Comparison of ENCODE assay signal across 27 cellular contexts in genomic region chr15:79972861-79973260, GRCh38. TPM values are rescaled to one million over a fixed set of nuclear protein-coding genes. Genes with fewer than 3 reads are reported as not detected.
DNase-seq lines count a peak whose midpoint lies in the region; ATAC-seq, FAIRE-seq and TF ChIP-seq lines count a peak whose summit lies in the region.
"Had no signal": no experiment of that assay in that cellular context is flagged by ENCODE, and none has a peak within 500 bp of the region (broad histone marks: within the 10 kb centered on the region; RNA-seq: fewer than 3 reads in every experiment).

No MANE protein-coding gene starts in this region.

- peaks cover 16% of the 10 kb centered on the region for H3K36me3 Mint-ChIP-seq in activated CD4-positive, alpha-beta T cell treated with anti-CD3 and anti-CD28 coated beads for 36 hours (ENCODE audit: low read depth)
- H3K36me3 Mint-ChIP-seq in CD4-positive, alpha-beta T cell (ENCODE audit: low read depth), result peaks cover 3% of the 10 kb centered on the region
- peaks cover 17% of the 10 kb centered on the region for H3K36me3 Mint-ChIP-seq in activated B cell treated with CpG ODN at 0.5 μM for 24 hours (ENCODE audit: low read depth)

- peaks cover 43% of the 10 kb centered on the region for H3K4me1 Mint-ChIP-seq in activated CD4-positive, alpha-beta T cell treated with anti-CD3 and anti-CD28 coated beads for 36 hours
- peaks cover 46% of the 10 kb centered on the region for H3K4me1 Mint-ChIP-seq in CD4-positive, alpha-beta T cell (ENCODE audit: low read depth)
- peaks cover 65% of the 10 kb centered on the region for H3K4me1 Mint-ChIP-seq in activated B cell treated with CpG ODN at 0.5 μM for 24 hours

- H3K4me3 Mint-ChIP-seq in activated CD4-positive, alpha-beta T cell treated with anti-CD3 and anti-CD28 coated beads for 36 hours, result peak overlapping the region; percentile 6
- no peak overlapping the region for H3K4me3 Mint-ChIP-seq in CD4-positive, alpha-beta T cell
- no peak overlapping the region for H3K4me3 Mint-ChIP-seq in activated B cell treated with CpG ODN at 0.5 μM for 24 hours

- no peak for DNase-seq in activated CD4-positive, alpha-beta T cell treated with anti-CD3 and anti-CD28 coated beads for 36 hours
- no peak for DNase-seq in activated CD4-positive, alpha-beta T cell treated with anti-CD3 and anti-CD28 coated beads, Interleukin-2, amount 50 U/mL, for 1 hour
- DNase-seq in CD4-positive, alpha-beta T cell, result no peak
- no peak for DNase-seq in activated B cell treated with CpG ODN at 0.5 μM for 24 hours
- DNase-seq in HepG2 (ENCODE audit: low spot score), result no peak
- no peak for DNase-seq in left colon
- DNase-seq in NCI-H1417 (lab: John Stamatoyannopoulos, UW), result no peak
- DNase-seq: 8988T; activated CD4-positive, alpha-beta T cell treated with anti-CD3 and anti-CD28 coated beads for 4 hours; brain microvascular endothelial cell; Caco-2; DMS79; effector CD8-positive, alpha-beta T cell; erythroblast; HCEC 1CT; head of caudate nucleus; kidney glomerular epithelial cell; mammary epithelial cell; NCI-H187; NCI-H2171 treated with DMSO at 0.1 percent for 48 hours; NCI-H524 had no signal

- no peak overlapping the region for H3K9ac ChIP-seq in HepG2 (ENCODE audit: insufficient read depth, low read depth, low read length)

- ATAC-seq in activated CD4-positive, alpha-beta T cell treated with anti-CD3 and anti-CD28 coated beads for 36 hours, result no peak
- ATAC-seq in CD4-positive, alpha-beta T cell (ENCODE audit: poor library complexity), result no peak
- ATAC-seq in activated B cell treated with CpG ODN at 0.5 μM for 24 hours (ENCODE audit: low read depth) (no peak), HepG2 (peak; percentile 57; the same call in 2 of the 3 replicates), left colon (no peak), GM21390 (IDR thresholded peaks at IDR 0.05; ENCODE audit: unreplicated experiment) (no peak)

- H3K9me3 Mint-ChIP-seq in activated CD4-positive, alpha-beta T cell treated with anti-CD3 and anti-CD28 coated beads for 36 hours (ENCODE audit: low read depth), result no peaks in the 10 kb centered on the region
- no peaks in the 10 kb centered on the region for H3K9me3 Mint-ChIP-seq in CD4-positive, alpha-beta T cell
- H3K9me3 Mint-ChIP-seq in activated B cell treated with CpG ODN at 0.5 μM for 24 hours, result no peaks in the 10 kb centered on the region

- POLR2A ChIA-PET in activated CD4-positive, alpha-beta T cell treated with anti-CD3 and anti-CD28 coated beads for 36 hours (lab: Charles Lee), result interaction anchor here (0.7 kb wide), 1 partner anchor 51 kb away, joined by 3 read pairs; no protein-coding TSS in a partner anchor
- POLR2A ChIA-PET in CD4-positive, alpha-beta T cell (lab: Charles Lee), result no interaction called here
- POLR2A ChIA-PET in activated B cell treated with CpG ODN at 0.5 μM for 24 hours (lab: Charles Lee), result interaction anchor here (0.7 to 1.1 kb wide), 3 partner anchors 9 to 1112 kb away, joined by 3 to 5 read pairs (median 4); no protein-coding TSS in a partner anchor
- POLR2A ChIA-PET in HepG2 (lab: Yijun Ruan, JAX), result no interaction called here

- TF ChIP-seq CTCF in CD4-positive, alpha-beta T cell (IDR thresholded peaks at IDR 0.05), result no peak
- TF ChIP-seq CTCF in activated B cell treated with CpG ODN at 0.5 μM for 24 hours (IDR thresholded peaks at IDR 0.05) (no peak), HepG2 (CRISPR knock-in tag; IDR thresholded peaks at IDR 0.05) (no peak)

- TF ChIP-seq EP300 in HepG2 (IDR thresholded peaks at IDR 0.05; ENCODE audit: low read depth in 2 of 2, low read length in 2 of 2), result peak in 1 of 2 experiments; percentile 36; a peak in 1 of 4 replicates
- TF ChIP-seq EP300 in HepG2 (CRISPR knock-in tag; IDR thresholded peaks at IDR 0.05; ENCODE audit: borderline replicate concordance), result no peak

- H3K79me2 ChIP-seq in HepG2 (ENCODE audit: insufficient read depth, low read length), result no peaks in the 10 kb centered on the region

- no peaks in the 10 kb centered on the region for H3K27me3 Mint-ChIP-seq in activated CD4-positive, alpha-beta T cell treated with anti-CD3 and anti-CD28 coated beads for 36 hours
- no peaks in the 10 kb centered on the region for H3K27me3 Mint-ChIP-seq in CD4-positive, alpha-beta T cell
- H3K27me3 Mint-ChIP-seq in activated B cell treated with CpG ODN at 0.5 μM for 24 hours, result no peaks in the 10 kb centered on the region

- H3K4me3 ChIP-seq in HepG2 (replicated peaks in 1 of 3; ENCODE audit: insufficient read depth in 1 of 3, low read depth in 2 of 3, low read length in 3 of 3), result no peak overlapping the region
- H3K4me3 ChIP-seq: adrenal gland, prostate gland, upper lobe of left lung had no signal

- no peaks in the 10 kb centered on the region for H4K20me1 ChIP-seq in HepG2 (ENCODE audit: insufficient read depth, low read length)

- peaks cover 54% of the 10 kb centered on the region for H3K4me1 ChIP-seq in HepG2 (ENCODE audit: insufficient read depth, low read length)
- H3K4me1 ChIP-seq: Caco-2, prostate gland had no signal

- intact Hi-C loops in activated CD4-positive, alpha-beta T cell treated with anti-CD3 and anti-CD28 coated beads for 36 hours (cut with DNase I, micrococcal nuclease), result loop anchor here in 1 of 2 experiments (1.0 kb wide), 1 partner anchor 76 kb away; the partner anchor contains the start of gene MTHFS
- intact Hi-C loops in CD4-positive, alpha-beta T cell (cut with DNase I, micrococcal nuclease), result loop anchor here in 1 of 2 experiments (2.0 kb wide), 1 partner anchor 76 kb away; the partner anchor contains the start of gene MTHFS
- intact Hi-C loops in activated B cell treated with CpG ODN at 0.5 μM for 24 hours (cut with micrococcal nuclease) (loop anchor here (10.0 kb wide), 2 partner anchors 1038 to 1322 kb away; no protein-coding TSS in a partner anchor), HepG2 (cut with micrococcal nuclease; ENCODE audit: unreplicated experiment) (no loop called here), left colon (cut with DNase I, micrococcal nuclease) (no loop called here)

- no peak for TF ChIP-seq RAD21 in HepG2 (CRISPR knock-in tag; IDR thresholded peaks at IDR 0.05)

- H3K9me3 ChIP-seq in CD4-positive, alpha-beta T cell (ENCODE audit: control insufficient read depth, low read length), result no peaks in the 10 kb centered on the region
- no peaks in the 10 kb centered on the region for H3K9me3 ChIP-seq in HepG2 (ENCODE audit: low read length)
- H3K9me3 ChIP-seq: adrenal gland, Caco-2, prostate gland, upper lobe of left lung had no signal

- no peak for TF ChIP-seq POLR2A in HepG2 (IDR thresholded peaks at IDR 0.05; ENCODE audit: insufficient read depth in 1 of 2, low read depth in 2 of 2, low read length in 2 of 2)

- BruUV-seq in HepG2 (replicated peaks; lab: Mats Ljungman, UMichigan), result no TSS peak

- WGBS in HepG2 (ENCODE audit: low lambda C conversion rate), result 5% methylated on average over 3 of the region's 3 CpGs

- H3K27me3 ChIP-seq in CD4-positive, alpha-beta T cell (ENCODE audit: control insufficient read depth, insufficient read depth, low read length), result no peaks in the 10 kb centered on the region
- H3K27me3 ChIP-seq in HepG2 (ENCODE audit: control insufficient read depth in 1 of 2, insufficient read depth in 2 of 2, low read length in 2 of 2), result no peaks in the 10 kb centered on the region
- H3K27me3 ChIP-seq: adrenal gland, brain microvascular endothelial cell, upper lobe of left lung had no signal

- peak; percentile 34 for FAIRE-seq in HepG2 (lab: Jason Lieb, UNC)

- no peak overlapping the region for H3K27ac ChIP-seq in CD4-positive, alpha-beta T cell (ENCODE audit: low read depth, low read length)
- no peak overlapping the region for H3K27ac ChIP-seq in HepG2 (ENCODE audit: extremely low read length, insufficient read depth, low read length)
- H3K27ac ChIP-seq: adrenal gland, brain microvascular endothelial cell, prostate gland had no signal

- H3K36me3 ChIP-seq in HepG2 (replicated peaks in 1 of 2; ENCODE audit: control insufficient read depth in 1 of 2, insufficient read depth in 2 of 2, low read length in 2 of 2), result no peaks in the 10 kb centered on the region
- H3K36me3 ChIP-seq: adrenal gland, brain microvascular endothelial cell, prostate gland, upper lobe of left lung had no signal

- H3K27ac Mint-ChIP-seq in activated CD4-positive, alpha-beta T cell treated with anti-CD3 and anti-CD28 coated beads for 36 hours, result peak overlapping the region; percentile 84
- H3K27ac Mint-ChIP-seq in CD4-positive, alpha-beta T cell, result peak overlapping the region; percentile 26
- H3K27ac Mint-ChIP-seq in activated B cell treated with CpG ODN at 0.5 μM for 24 hours, result peak overlapping the region; percentile 65

- H2AFZ ChIP-seq in HepG2 (ENCODE audit: low read length), result no peak overlapping the region

- no peak overlapping the region; the same call in 1 of the 2 replicates for H3K4me2 ChIP-seq in HepG2 (ENCODE audit: low read depth, low read length)

- in situ Hi-C loops in HepG2 (cut with HindIII; ENCODE audit: extremely low pct_ligation_motif_present, low pct_unique_long_range_greater_than_20kb), result no loop called here

- CTCF ChIA-PET in activated CD4-positive, alpha-beta T cell treated with anti-CD3 and anti-CD28 coated beads for 36 hours (lab: Charles Lee), result interaction anchor here (0.6 to 2.2 kb wide), 3 partner anchors 20 to 119 kb away, joined by 3 to 14 read pairs (median 3); no protein-coding TSS in a partner anchor
- CTCF ChIA-PET in CD4-positive, alpha-beta T cell (lab: Charles Lee), result interaction anchor here (1.0 kb wide), 1 partner anchor 76 kb away, joined by 3 read pairs; the partner anchor contains the start of gene MTHFS
- CTCF ChIA-PET in activated B cell treated with CpG ODN at 0.5 μM for 24 hours (lab: Charles Lee) (no interaction called here), HepG2 (lab: Yijun Ruan, JAX; ENCODE audit: low intra/inter-chr PET ratio, low total read pairs) (no interaction called here)

RNA-seq across cellular contexts. Expression of gene BCL2A1, which starts 1.9 kb away (rescaled TPM):
- total RNA-seq in activated CD4-positive, alpha-beta T cell treated with anti-CD3 and anti-CD28 coated beads for 36 hours, result 100 to 1,000 TPM in 1 of 2 experiments, 10 to 100 TPM in 1; 82.2 to 103 TPM
- total RNA-seq in CD4-positive, alpha-beta T cell, result 10 to 100 TPM; 18.7 to 20.0 TPM
- total RNA-seq in activated B cell treated with CpG ODN at 0.5 μM for 24 hours (181 and 189 TPM in 2 replicates), HepG2 (2016; rRNA removed; fragmentation: Illumina TruSeq; extraction: Trizol) (0.31 and 0.97 TPM in 2 replicates), left colon (1 to 10 TPM; 1.4 to 1.8 TPM)
- total RNA-seq in HepG2 (2016; cell fraction: cytosol; rRNA removed; fragmentation: Illumina TruSeq; extraction: Trizol; ENCODE audit: low read depth), result 0.30 and 0.44 TPM in 2 replicates
- total RNA-seq in HepG2 (2016; cell fraction: insoluble cytoplasmic fraction; rRNA removed; fragmentation: Illumina TruSeq; extraction: Trizol), result 0.24 and 0.89 TPM in 2 replicates
- total RNA-seq in HepG2 (2016; cell fraction: membrane; rRNA removed; fragmentation: Illumina TruSeq; extraction: Trizol), result 0.31 TPM in 1 of 2 replicates, not detected in the other
- 0.53 TPM in 1 of 2 replicates, not detected in the other for total RNA-seq in HepG2 (2016; cell fraction: nucleus; rRNA removed; fragmentation: Illumina TruSeq; extraction: Trizol)
- polyA plus RNA-seq in HepG2 (2011; rRNA removed), result 0.08 and 0.21 TPM in 2 replicates
- polyA plus RNA-seq in HepG2 (2011; cell fraction: cytosol; rRNA removed), result 0.25 and 0.49 TPM in 2 replicates
- polyA plus RNA-seq in HepG2 (2011; cell fraction: nucleus; rRNA removed), result not detected in 2 replicates
- polyA plus RNA-seq in HepG2 (2012), result not detected in 2 replicates
- 0.27 and 0.36 TPM in 2 replicates for polyA plus RNA-seq in HepG2 (2016; cell fraction: cytosol; fragmentation: Illumina TruSeq; extraction: Trizol; ENCODE audit: low read depth)
- 0.25 and 0.56 TPM in 2 replicates for polyA plus RNA-seq in HepG2 (2016; cell fraction: insoluble cytoplasmic fraction; fragmentation: Illumina TruSeq; extraction: Trizol; ENCODE audit: low read depth)
- polyA plus RNA-seq in HepG2 (2016; cell fraction: membrane; fragmentation: Illumina TruSeq; extraction: Trizol; ENCODE audit: low read depth), result 0.29 and 0.38 TPM in 2 replicates
- polyA plus RNA-seq in HepG2 (2016; cell fraction: nucleus; fragmentation: Illumina TruSeq; extraction: Trizol; ENCODE audit: insufficient read depth, low read depth), result not detected in 2 replicates
- polyA minus RNA-seq in HepG2 (2011; rRNA and poly(A)+ RNA removed; ENCODE audit: low replicate concordance), result 0.30 TPM in 1 of 2 replicates, not detected in the other
- not detected in 2 replicates for polyA minus RNA-seq in HepG2 (2011; cell fraction: cytosol; rRNA and poly(A)+ RNA removed)
- not detected in 2 replicates for polyA minus RNA-seq in HepG2 (2011; cell fraction: nucleus; rRNA and poly(A)+ RNA removed)
- total RNA-seq: Caco-2, fibroblast of villous mesenchyme, LHCN-M2 had no signal

Comparison
In these comparisons a context has a peak if more than half of its experiments do, and no peak if none do; other contexts are left out.
1. H3K27ac Mint-ChIP-seq: peak in every context shown above with its lines; median percentile 84 in activated CD4-positive, alpha-beta T cell treated with anti-CD3 and anti-CD28 coated beads for 36 hours; 65 in activated B cell treated with CpG ODN at 0.5 μM for 24 hours; 26 in CD4-positive, alpha-beta T cell.
2. RNA of gene BCL2A1, which starts 1.9 kb away (total RNA-seq): 181 to 189 TPM in activated B cell treated with CpG ODN at 0.5 μM for 24 hours, 82.2 to 103 TPM in activated CD4-positive, alpha-beta T cell treated with anti-CD3 and anti-CD28 coated beads for 36 hours and 18.7 to 20.0 TPM in CD4-positive, alpha-beta T cell; 1.4 to 1.8 TPM in left colon and 0.24 to 0.97 TPM in HepG2; every median in the first group is over 4 times any median in the second.
3. CTCF ChIA-PET loops: an anchor here in activated CD4-positive, alpha-beta T cell treated with anti-CD3 and anti-CD28 coated beads for 36 hours (0.6 to 2.2 kb wide) and CD4-positive, alpha-beta T cell (1.0 kb wide); none called in activated B cell treated with CpG ODN at 0.5 μM for 24 hours and HepG2.
4. POLR2A ChIA-PET loops: an anchor here in activated CD4-positive, alpha-beta T cell treated with anti-CD3 and anti-CD28 coated beads for 36 hours (0.7 kb wide) and activated B cell treated with CpG ODN at 0.5 μM for 24 hours (0.7 to 1.1 kb wide); none called in CD4-positive, alpha-beta T cell and HepG2.